In the genomic region with DNA sequence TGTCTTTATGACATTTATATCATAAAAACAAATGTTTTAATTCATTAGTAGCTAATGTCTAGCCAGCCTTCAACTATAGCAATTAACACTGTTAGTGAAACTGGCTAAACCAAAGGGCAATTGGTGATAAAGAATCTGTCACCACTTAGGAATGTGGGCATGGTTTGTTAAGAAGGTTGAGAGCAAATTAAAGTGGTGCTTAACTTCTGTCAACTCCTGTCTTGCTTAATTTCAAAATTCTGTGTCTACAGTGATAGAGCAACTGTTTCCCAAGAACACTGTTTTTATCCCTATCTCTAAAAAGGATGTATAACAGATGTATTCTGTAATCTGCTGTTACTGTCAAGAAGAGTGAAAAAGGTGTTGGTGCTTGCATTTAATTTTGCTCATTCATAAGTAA, we compare ENCODE assay signal across 13 cellular contexts. TPM values are rescaled to one million over a fixed set of nuclear protein-coding genes. Genes with fewer than 3 reads are reported as not detected.
A peak's percentile ranks its signal among the peaks of the same experiment; 100 is the strongest.
DNase-seq lines count a peak whose midpoint lies in the region; ATAC-seq and TF ChIP-seq lines count a peak whose summit lies in the region.
"Had no signal": no experiment of that assay in that cellular context is flagged by ENCODE, and none has a peak within 500 bp of the region (broad histone marks: within the 10 kb centered on the region; RNA-seq: fewer than 3 reads in every experiment).

No MANE protein-coding gene starts in this region.

- peaks cover 4% of the 10 kb centered on the region for H3K4me1 Mint-ChIP-seq in progenitor cell of endocrine pancreas (ENCODE audit: low read depth)
- H3K4me1 Mint-ChIP-seq: memory B cell had no signal

- no peak overlapping the region for H3K27ac ChIP-seq in Panc1 (ENCODE audit: low read length)
- H3K27ac ChIP-seq: prostate gland had no signal

- CTCF ChIA-PET in Panc1 (lab: Charles Lee) = no interaction called here

- POLR2A ChIA-PET in Panc1 (lab: Charles Lee) = no interaction called here

- DNase-seq in GM04503 (ENCODE audit: low read depth) (peak; percentile 17), Panc1 (ENCODE audit: low read depth, low spot score) (no peak), fibroblast of pulmonary artery (ENCODE audit: low read depth) (peak; percentile 18), progenitor cell of endocrine pancreas (ENCODE audit: low spot score, unreplicated experiment) (no peak), GM13976 (ENCODE audit: low spot score) (no peak), H4 (ENCODE audit: low spot score) (no peak)
- DNase-seq: DND-41; NCI-H510A treated with DMSO at 0.1 percent for 48 hours; stimulated activated CD4-positive, alpha-beta T cell treated with anti-CD3 and anti-CD28 coated beads, Interleukin-4, amount 100 ng/mL, for 4 hours; stimulated activated naive CD8-positive, alpha-beta T cell treated with anti-CD3 and anti-CD28 coated beads, Interleukin-15, amount 100 ng/mL, for 72 hours had no signal

- no peak for ATAC-seq in Panc1
- no peak for ATAC-seq in HG03354 (IDR thresholded peaks at IDR 0.05; ENCODE audit: poor library complexity, severe bottlenecking, unreplicated experiment)
- ATAC-seq: stimulated activated naive CD8-positive, alpha-beta T cell treated with anti-CD3 and anti-CD28 coated beads, Interleukin-15, amount 100 ng/mL, for 72 hours had no signal

- H3K27ac Mint-ChIP-seq in progenitor cell of endocrine pancreas = peak overlapping the region; percentile 94
- H3K27ac Mint-ChIP-seq: memory B cell; stimulated activated naive CD8-positive, alpha-beta T cell treated with anti-CD3 and anti-CD28 coated beads, Interleukin-15, amount 100 ng/mL, for 72 hours had no signal

- peaks cover 3% of the 10 kb centered on the region; the same call in 1 of the 2 replicates for H3K36me3 ChIP-seq in Panc1 (ENCODE audit: control insufficient read depth, insufficient read depth, low read length)

- intact Hi-C loops in Panc1 (cut with micrococcal nuclease; ENCODE audit: unreplicated experiment) = no loop called here

- H3K9me3 ChIP-seq in Panc1 (ENCODE audit: control insufficient read depth, insufficient read depth, low read depth, low read length) = no peaks in the 10 kb centered on the region
- H3K9me3 ChIP-seq: prostate gland had no signal

- in situ Hi-C loops in Panc1 (cut with HindIII; ENCODE audit: low pct_unique_long_range_greater_than_20kb, low sequenced_read_pairs) = no loop called here
- in situ Hi-C loops in GM13976 (cut with MboI; ENCODE audit: low sequenced_read_pairs, unreplicated experiment) = no loop called here

- TF ChIP-seq CTCF in Panc1 (IDR thresholded peaks at IDR 0.05) (no peak), fibroblast of pulmonary artery (IDR thresholded peaks at IDR 0.05; ENCODE audit: low read length, missing control alignments) (no peak), progenitor cell of endocrine pancreas (IDR thresholded peaks at IDR 0.05; ENCODE audit: unreplicated experiment) (no peak), GM13976 (IDR thresholded peaks at IDR 0.05; ENCODE audit: borderline replicate concordance, control extremely low read depth, extremely low read depth, insufficient read depth, missing control alignments) (no peak)

- H3K36me3 Mint-ChIP-seq in progenitor cell of endocrine pancreas (ENCODE audit: insufficient read depth) = peaks cover 37% of the 10 kb centered on the region

- no peaks in the 10 kb centered on the region for H3K27me3 Mint-ChIP-seq in progenitor cell of endocrine pancreas
- H3K27me3 Mint-ChIP-seq: memory B cell; stimulated activated naive CD8-positive, alpha-beta T cell treated with anti-CD3 and anti-CD28 coated beads, Interleukin-15, amount 100 ng/mL, for 72 hours had no signal

- no peaks in the 10 kb centered on the region for H3K27me3 ChIP-seq in Panc1 (ENCODE audit: control insufficient read depth, insufficient read depth, low read length)

- no peak overlapping the region for H3K4me3 Mint-ChIP-seq in progenitor cell of endocrine pancreas (ENCODE audit: low read depth)
- H3K4me3 Mint-ChIP-seq: memory B cell; stimulated activated naive CD8-positive, alpha-beta T cell treated with anti-CD3 and anti-CD28 coated beads, Interleukin-15, amount 100 ng/mL, for 72 hours had no signal

- H3K4me3 ChIP-seq in Panc1 (ENCODE audit: low read depth in 2 of 2, low read length in 2 of 2) (no peak overlapping the region), fibroblast of pulmonary artery (replicated peaks; ENCODE audit: low read depth, low read length) (no peak overlapping the region)
- H3K4me3 ChIP-seq: prostate gland had no signal

- H3K4me1 ChIP-seq in Panc1 (ENCODE audit: control insufficient read depth, insufficient read depth, low read length) = no peaks in the 10 kb centered on the region
- H3K4me1 ChIP-seq: prostate gland had no signal

- H3K9me3 Mint-ChIP-seq in progenitor cell of endocrine pancreas (ENCODE audit: low read depth) = peaks cover 4% of the 10 kb centered on the region
- H3K9me3 Mint-ChIP-seq: memory B cell; stimulated activated naive CD8-positive, alpha-beta T cell treated with anti-CD3 and anti-CD28 coated beads, Interleukin-15, amount 100 ng/mL, for 72 hours had no signal

- TSS peak; percentile 12 for BruUV-seq in Panc1 (replicated peaks; lab: Mats Ljungman, UMichigan)

RNA-seq across cellular contexts. Expression of gene CFAP36, which starts 36.5 kb away (rescaled TPM):
- total RNA-seq in Panc1 (2021; ENCODE audit: unreplicated experiment) = 41.5 TPM
- 34.0 TPM for polyA plus RNA-seq in Panc1 (2012; ENCODE audit: insufficient read length)
- 61.2 and 64.3 TPM in 2 replicates for total RNA-seq in progenitor cell of endocrine pancreas
- 31.6 and 42.5 TPM in 2 replicates for total RNA-seq in H4 (2014; rRNA removed; shearing (Covaris generic))

Comparison
In these comparisons a context has a peak if more than half of its experiments do, and no peak if none do; other contexts are left out.
1. DNase-seq: peak in GM04503 (single experiment) and fibroblast of pulmonary artery (single experiment); none in Panc1 (single experiment), progenitor cell of endocrine pancreas (single experiment), GM13976 (single experiment) and H4 (single experiment).